In genomic region chr4:13670456-13671150, GRCh38 we compare ENCODE assay signal across 21 cellular contexts.
"Had no signal": no experiment of that assay in that cellular context is flagged by ENCODE, and none has a peak within 500 bp of the region (broad histone marks: within the 10 kb centered on the region; RNA-seq: fewer than 3 reads in every experiment).

No MANE protein-coding gene starts in this region.

- H3K27ac ChIP-seq: breast epithelium, dorsolateral prefrontal cortex, pancreas, right lobe of liver had no signal

- ATAC-seq: activated CD8-positive, alpha-beta memory T cell treated with anti-CD3 and anti-CD28 coated beads, Interleukin-2, amount 10 ng/mL, durations not matched to agents 7 days and 5 days; activated CD8-positive, alpha-beta T cell treated with anti-CD3 and anti-CD28 coated beads, Interleukin-2, amount 10 ng/mL, durations not matched to agents 7 days and 5 days; activated naive CD4-positive, alpha-beta T cell treated with anti-CD3 and anti-CD28 coated beads, Interleukin-2, amount 50 U/mL, for 72 hours; naive thymus-derived CD8-positive, alpha-beta T cell; pancreas; right lobe of liver; stimulated activated naive CD8-positive, alpha-beta T cell treated with anti-CD3 and anti-CD28 coated beads, Interleukin-15, Interleukin-2, amounts not matched to agents 100 U/mL and 50 U/mL, for 24 hours; WTC11 had no signal

- H3K4me1 ChIP-seq: breast epithelium, pancreas, right lobe of liver had no signal

- H3K27me3 ChIP-seq: breast epithelium, dorsolateral prefrontal cortex, pancreas, right lobe of liver, testis had no signal

- H3K9me3 ChIP-seq: pancreas, right lobe of liver, testis had no signal

- H3K4me3 ChIP-seq: breast epithelium, dorsolateral prefrontal cortex, pancreas, right lobe of liver, testis had no signal

- DNase-seq: activated CD4-positive, alpha-beta T cell treated with anti-CD3 and anti-CD28 coated beads for 1 hour; activated CD8-positive, alpha-beta memory T cell treated with anti-CD3 and anti-CD28 coated beads, Interleukin-2, amount 10 ng/mL, durations not matched to agents 7 days and 5 days; activated CD8-positive, alpha-beta T cell treated with anti-CD3 and anti-CD28 coated beads, Interleukin-2, amount 10 ng/mL, durations not matched to agents 7 days and 5 days; activated T-cell treated with anti-CD3 and anti-CD28 coated beads, Interleukin-2, amount 50 U/mL, for 48 hours; dorsolateral prefrontal cortex; effector memory CD4-positive, alpha-beta T cell; erythroblast; foreskin fibroblast; midbrain; naive thymus-derived CD8-positive, alpha-beta T cell; nucleus accumbens; pancreas; right lobe of liver; stimulated activated CD4-positive, alpha-beta T cell treated with anti-CD3 and anti-CD28 coated beads, Interleukin-2, amount 100 ng/mL, for 48 hours; stimulated activated naive CD8-positive, alpha-beta T cell treated with anti-CD3 and anti-CD28 coated beads, Interleukin-15, Interleukin-2, amounts not matched to agents 100 U/mL and 50 U/mL, for 24 hours; T-helper 2 cell; testis; trophoblast cell had no signal

- H3K36me3 ChIP-seq: breast epithelium, pancreas, right lobe of liver had no signal
